Comparison of ENCODE assay signal across 26 cellular contexts in the genomic region with DNA sequence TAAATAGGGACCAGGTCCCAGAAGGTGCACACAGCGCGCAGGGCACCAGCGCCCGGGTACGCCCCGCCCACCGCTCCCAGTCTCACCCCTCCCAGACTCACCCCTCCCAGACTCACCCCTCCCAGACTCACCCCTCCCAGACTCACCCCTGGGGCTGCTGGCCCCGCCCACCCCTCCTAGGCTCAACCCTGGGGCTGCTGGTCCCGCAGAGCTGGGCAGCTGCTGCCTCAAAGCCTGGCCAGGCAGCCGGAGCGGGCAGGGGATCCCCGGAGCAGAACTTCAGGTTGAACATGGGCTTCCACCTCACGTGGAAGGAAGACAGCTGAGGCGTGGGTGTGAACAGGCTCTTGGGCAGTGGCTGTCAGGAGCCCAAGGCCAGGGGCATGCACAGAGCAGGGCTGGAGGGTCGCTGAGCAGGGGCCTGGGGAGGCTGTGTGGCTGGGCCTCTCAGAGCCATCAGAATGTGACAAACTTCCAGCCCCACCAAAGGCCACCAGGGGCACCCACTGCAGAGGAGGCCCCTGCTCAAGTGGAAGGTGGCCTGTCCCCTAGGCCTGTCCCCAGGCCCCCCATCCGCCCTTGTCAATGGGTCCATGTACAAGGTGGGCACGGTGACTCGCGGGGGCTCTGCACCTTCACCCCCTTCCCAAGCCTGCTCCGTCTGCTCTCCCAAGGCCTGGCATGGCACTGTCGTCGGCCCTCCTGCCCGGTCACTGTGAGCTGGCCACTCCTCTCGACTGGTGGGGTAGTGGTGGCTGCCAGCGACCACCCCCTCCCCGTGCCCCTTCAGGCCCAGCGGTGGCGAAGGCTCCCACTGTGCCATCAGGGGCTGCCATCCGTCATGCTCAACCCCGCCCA. TPM values are rescaled to one million over a fixed set of nuclear protein-coding genes. Genes with fewer than 3 reads are reported as not detected.
DNase-seq lines count a peak whose midpoint lies in the region; ATAC-seq, FAIRE-seq and TF ChIP-seq lines count a peak whose summit lies in the region.
"Had no signal": no experiment of that assay in that cellular context is flagged by ENCODE, and none has a peak within 500 bp of the region (broad histone marks: within the 10 kb centered on the region; RNA-seq: fewer than 3 reads in every experiment).

No MANE protein-coding gene starts in this region.

- H3K27me3 Mint-ChIP-seq in HFFc6 (ENCODE audit: insufficient read depth): peaks cover 27% of the 10 kb centered on the region
- H3K27me3 Mint-ChIP-seq: activated T-helper 17 cell treated with anti-CD3 and anti-CD28 coated beads, Interleukin-2, amount 50 U/mL, for 72 hours had no signal

- H3K9me2 ChIP-seq in PC-3 (replicated peaks; ENCODE audit: low read length) (no peaks in the 10 kb centered on the region), PC-9 (ENCODE audit: insufficient read depth) (no peaks in the 10 kb centered on the region)

- H2AFZ ChIP-seq in PC-3 (ENCODE audit: low read length) (no peak overlapping the region), HepG2 (ENCODE audit: low read length) (no peak overlapping the region), PC-9 (no peak overlapping the region)

- H4K20me1 ChIP-seq in PC-3 (ENCODE audit: low read length) (no peaks in the 10 kb centered on the region), HepG2 (ENCODE audit: insufficient read depth, low read length) (no peaks in the 10 kb centered on the region), PC-9 (ENCODE audit: insufficient read depth) (no peaks in the 10 kb centered on the region; the same call in 1 of the 2 replicates)

- DNase-seq in HFFc6 (no peak), PC-3 (no peak), HepG2 (ENCODE audit: low spot score) (no peak), small intestine (peak; percentile 19), glomerular visceral epithelial cell (ENCODE audit: extremely low spot score) (no peak), PC-9 (no peak)
- DNase-seq: activated B cell treated with CpG ODN at 0.5 μM for 24 hours; activated CD4-positive, alpha-beta T cell treated with anti-CD3 and anti-CD28 coated beads, Interleukin-2, amount 50 U/mL, for 48 hours; activated CD8-positive, alpha-beta memory T cell treated with anti-CD3 and anti-CD28 coated beads, Interleukin-2, amount 50 U/mL, for 4 hours; activated naive CD8-positive, alpha-beta T cell treated with anti-CD3 and anti-CD28 coated beads for 36 hours; left cardiac atrium; mesendoderm; naive thymus-derived CD8-positive, alpha-beta T cell; NCI-H1105 treated with DMSO at 0.1 percent for 48 hours; NCI-H2029 treated with DMSO at 0.1 percent for 48 hours; retina; RPMI8226; stimulated activated CD4-positive, alpha-beta T cell treated with anti-CD3 and anti-CD28 coated beads, Interleukin-4, amount 100 ng/mL, for 4 hours; stimulated activated naive CD4-positive, alpha-beta T cell treated with Interleukin-2 at 50 U/mL for 16 hours; testis; uterus had no signal

- no peaks in the 10 kb centered on the region; the same call in 1 of the 2 replicates for H3K4me1 Mint-ChIP-seq in HFFc6 (ENCODE audit: low read depth)
- H3K4me1 Mint-ChIP-seq: activated B cell treated with CpG ODN at 0.5 μM for 24 hours; activated naive CD8-positive, alpha-beta T cell treated with anti-CD3 and anti-CD28 coated beads for 36 hours; activated T-helper 17 cell treated with anti-CD3 and anti-CD28 coated beads, Interleukin-2, amount 50 U/mL, for 72 hours; central memory CD8-positive, alpha-beta T cell; naive thymus-derived CD8-positive, alpha-beta T cell had no signal

- TF ChIP-seq CTCF in HFFc6 (IDR thresholded peaks at IDR 0.05) (peak; percentile 25; the same call in 1 of the 2 replicates), PC-3 (conservative IDR thresholded peaks at IDR 0.05; ENCODE audit: low read depth, low read length) (no peak), HepG2 (CRISPR knock-in tag; IDR thresholded peaks at IDR 0.05) (no peak), PC-9 (conservative IDR thresholded peaks at IDR 0.05) (no peak)

- no peak overlapping the region for H3K4me3 ChIP-seq in PC-3 (ENCODE audit: low read length)
- no peak overlapping the region for H3K4me3 ChIP-seq in HepG2 (replicated peaks in 1 of 3; ENCODE audit: insufficient read depth in 1 of 3, low read depth in 2 of 3, low read length in 3 of 3)
- H3K4me3 ChIP-seq in small intestine (ENCODE audit: low read depth in 1 of 2, low read length in 2 of 2): no peak overlapping the region
- no peak overlapping the region for H3K4me3 ChIP-seq in PC-9
- H3K4me3 ChIP-seq: testis, uterus had no signal

- H3K4me2 ChIP-seq in PC-3 (ENCODE audit: low read length) (no peak overlapping the region), HepG2 (ENCODE audit: low read depth, low read length) (peak overlapping the region; percentile 7; the same call in 1 of the 2 replicates), PC-9 (no peak overlapping the region)

- H3F3A ChIP-seq in PC-3 (ENCODE audit: low read length, unreplicated experiment) (no peaks in the 10 kb centered on the region), PC-9 (ENCODE audit: insufficient read depth, low read depth) (no peaks in the 10 kb centered on the region)

- intact Hi-C loops in PC-3 (cut with micrococcal nuclease): no loop called here
- intact Hi-C loops in HepG2 (cut with micrococcal nuclease; ENCODE audit: unreplicated experiment): no loop called here
- intact Hi-C loops in PC-9 (cut with micrococcal nuclease; ENCODE audit: unreplicated experiment): no loop called here

- CTCF ChIA-PET in PC-3 (lab: Charles Lee) (no interaction called here), HepG2 (lab: Yijun Ruan, JAX; ENCODE audit: low intra/inter-chr PET ratio, low total read pairs) (no interaction called here), PC-9 (lab: Charles Lee) (no interaction called here)

- WGBS in HepG2 (ENCODE audit: low lambda C conversion rate): 74% methylated on average over 10 of the region's 30 CpGs
- 58 to 81% (median 76%) methylated on average over 23 to 30 of the region's 30 CpGs for WGBS in small intestine, 3 donors

- no peaks in the 10 kb centered on the region for H3K79me2 ChIP-seq in PC-3 (ENCODE audit: low read length)
- no peaks in the 10 kb centered on the region for H3K79me2 ChIP-seq in HepG2 (ENCODE audit: insufficient read depth, low read length)
- H3K79me2 ChIP-seq in PC-9 (ENCODE audit: low read depth): no peaks in the 10 kb centered on the region

- no peak overlapping the region for H3K4me3 Mint-ChIP-seq in HFFc6
- H3K4me3 Mint-ChIP-seq: activated B cell treated with CpG ODN at 0.5 μM for 24 hours; activated naive CD8-positive, alpha-beta T cell treated with anti-CD3 and anti-CD28 coated beads for 36 hours; activated T-helper 17 cell treated with anti-CD3 and anti-CD28 coated beads, Interleukin-2, amount 50 U/mL, for 72 hours; central memory CD8-positive, alpha-beta T cell; naive thymus-derived CD8-positive, alpha-beta T cell had no signal

- H3K9ac ChIP-seq in PC-3 (ENCODE audit: low read length): no peak overlapping the region
- no peak overlapping the region for H3K9ac ChIP-seq in HepG2 (ENCODE audit: insufficient read depth, low read depth, low read length)

- FAIRE-seq in HepG2 (lab: Jason Lieb, UNC) (no peak), small intestine (lab: Jason Lieb, UNC) (no peak)
- FAIRE-seq: astrocyte, GM12891 had no signal

- H3K27ac ChIP-seq in PC-3 (ENCODE audit: low read length) (no peak overlapping the region), HepG2 (ENCODE audit: extremely low read length, insufficient read depth, low read length) (no peak overlapping the region), small intestine (ENCODE audit: low read depth in 1 of 2, low read length in 1 of 2) (no peak overlapping the region), PC-9 (no peak overlapping the region)
- H3K27ac ChIP-seq: testis, uterus had no signal

- BruUV-seq in PC-3 (replicated peaks; lab: Mats Ljungman, UMichigan) (no TSS peak), HepG2 (replicated peaks; lab: Mats Ljungman, UMichigan) (no TSS peak), PC-9 (replicated peaks; lab: Mats Ljungman, UMichigan) (no TSS peak)

- H3K27me3 ChIP-seq in PC-3 (ENCODE audit: low read length) (no peaks in the 10 kb centered on the region), HepG2 (ENCODE audit: control insufficient read depth in 1 of 2, insufficient read depth in 2 of 2, low read length in 2 of 2) (peaks cover 6 to 55% of the 10 kb centered on the region in 2 experiments; a peak in 4 of 5 replicates), small intestine (ENCODE audit: control insufficient read depth in 2 of 2, insufficient read depth in 2 of 2, low read length in 2 of 2) (peaks cover 0 to 2% of the 10 kb centered on the region in 2 donors), PC-9 (ENCODE audit: insufficient read depth, low read depth) (no peaks in the 10 kb centered on the region)
- H3K27me3 ChIP-seq: testis, uterus had no signal

- no peaks in the 10 kb centered on the region for H3K9me3 ChIP-seq in PC-3 (ENCODE audit: low read length)
- H3K9me3 ChIP-seq in HepG2 (ENCODE audit: low read length): no peaks in the 10 kb centered on the region
- no peaks in the 10 kb centered on the region for H3K9me3 ChIP-seq in small intestine (ENCODE audit: control insufficient read depth, low read depth)
- no peaks in the 10 kb centered on the region for H3K9me3 ChIP-seq in PC-9 (ENCODE audit: insufficient read depth, low read depth)
- H3K9me3 ChIP-seq: testis, uterus had no signal

- H3K4me1 ChIP-seq in PC-3 (ENCODE audit: insufficient read depth, low read length): no peaks in the 10 kb centered on the region
- peaks cover 40% of the 10 kb centered on the region for H3K4me1 ChIP-seq in HepG2 (ENCODE audit: insufficient read depth, low read length)
- H3K4me1 ChIP-seq in small intestine (ENCODE audit: control insufficient read depth in 2 of 2, insufficient read depth in 1 of 2, low read depth in 1 of 2, low read length in 1 of 2): no peaks in the 10 kb centered on the region
- no peaks in the 10 kb centered on the region; the same call in 1 of the 2 replicates for H3K4me1 ChIP-seq in PC-9 (replicated peaks; ENCODE audit: insufficient read depth)
- H3K4me1 ChIP-seq: uterus had no signal

- no peak overlapping the region for H3K27ac Mint-ChIP-seq in HFFc6
- H3K27ac Mint-ChIP-seq: activated B cell treated with CpG ODN at 0.5 μM for 24 hours; activated naive CD8-positive, alpha-beta T cell treated with anti-CD3 and anti-CD28 coated beads for 36 hours; activated T-helper 17 cell treated with anti-CD3 and anti-CD28 coated beads, Interleukin-2, amount 50 U/mL, for 72 hours had no signal

- no peaks in the 10 kb centered on the region for H3K9me3 Mint-ChIP-seq in HFFc6
- H3K9me3 Mint-ChIP-seq: activated B cell treated with CpG ODN at 0.5 μM for 24 hours; activated naive CD8-positive, alpha-beta T cell treated with anti-CD3 and anti-CD28 coated beads for 36 hours; activated T-helper 17 cell treated with anti-CD3 and anti-CD28 coated beads, Interleukin-2, amount 50 U/mL, for 72 hours; central memory CD8-positive, alpha-beta T cell; naive thymus-derived CD8-positive, alpha-beta T cell had no signal

- POLR2A ChIA-PET in PC-3 (lab: Charles Lee; ENCODE audit: unreplicated experiment) (no interaction called here), HepG2 (lab: Yijun Ruan, JAX) (interaction anchor here (1.4 kb wide), 1 partner anchor 31 kb away, joined by 3 read pairs; no protein-coding TSS in a partner anchor), PC-9 (lab: Charles Lee; ENCODE audit: unreplicated experiment) (no interaction called here)

- no peaks in the 10 kb centered on the region for H3K36me3 ChIP-seq in PC-3 (ENCODE audit: low read depth, low read length)
- H3K36me3 ChIP-seq in HepG2 (replicated peaks in 1 of 2; ENCODE audit: control insufficient read depth in 1 of 2, insufficient read depth in 2 of 2, low read length in 2 of 2): no peaks in the 10 kb centered on the region
- H3K36me3 ChIP-seq in small intestine (ENCODE audit: control insufficient read depth in 2 of 2, insufficient read depth in 2 of 2, low read length in 2 of 2): no peaks in the 10 kb centered on the region
- no peaks in the 10 kb centered on the region for H3K36me3 ChIP-seq in PC-9 (ENCODE audit: low read depth)
- H3K36me3 ChIP-seq: uterus had no signal

- no peak for TF ChIP-seq POLR2A in HepG2 (IDR thresholded peaks at IDR 0.05; ENCODE audit: insufficient read depth in 1 of 2, low read depth in 2 of 2, low read length in 2 of 2)

- TF ChIP-seq EP300 in HepG2 (IDR thresholded peaks at IDR 0.05; ENCODE audit: low read depth in 2 of 2, low read length in 2 of 2) (no peak), HepG2 (CRISPR knock-in tag; IDR thresholded peaks at IDR 0.05; ENCODE audit: borderline replicate concordance) (no peak)

- 0 out of 2 replicates have a peak, but pooled peaks have one; percentile 23 for ATAC-seq in PC-3
- ATAC-seq in HepG2: peak; percentile 65
- ATAC-seq in HG03097 (IDR thresholded peaks at IDR 0.05; ENCODE audit: low FRiP score, unreplicated experiment): no peak
- ATAC-seq: activated T-helper 17 cell treated with anti-CD3 and anti-CD28 coated beads, Interleukin-2, amount 50 U/mL, for 72 hours; naive thymus-derived CD8-positive, alpha-beta T cell had no signal

- in situ Hi-C loops in HepG2 (cut with HindIII; ENCODE audit: extremely low pct_ligation_motif_present, low pct_unique_long_range_greater_than_20kb): no loop called here

- TF ChIP-seq RAD21 in HepG2 (CRISPR knock-in tag; IDR thresholded peaks at IDR 0.05): no peak

- H3K36me3 Mint-ChIP-seq in HFFc6 (ENCODE audit: low read depth): no peaks in the 10 kb centered on the region
- H3K36me3 Mint-ChIP-seq: activated naive CD8-positive, alpha-beta T cell treated with anti-CD3 and anti-CD28 coated beads for 36 hours; naive thymus-derived CD8-positive, alpha-beta T cell had no signal

RNA-seq across cellular contexts. Expression of gene SUMO3, which starts 20.4 kb away (rescaled TPM):
- 100 to 1,000 TPM; 116 to 160 (median 147) TPM for total RNA-seq in HFFc6 (2021; fragmentation: NEBNext Ultra II Directional; extraction: Animal tissue kit (Norgen Biotek cat#: 25700))
- 242 and 290 TPM in 2 replicates for total RNA-seq in PC-3 (2014; rRNA removed)
- total RNA-seq in HepG2 (2016; rRNA removed; fragmentation: Illumina TruSeq; extraction: Trizol): 92.4 and 111 TPM in 2 replicates
- total RNA-seq in HepG2 (2016; cell fraction: cytosol; rRNA removed; fragmentation: Illumina TruSeq; extraction: Trizol; ENCODE audit: low read depth): 75.4 and 89.7 TPM in 2 replicates
- total RNA-seq in HepG2 (2016; cell fraction: insoluble cytoplasmic fraction; rRNA removed; fragmentation: Illumina TruSeq; extraction: Trizol): 95.7 and 103 TPM in 2 replicates
- total RNA-seq in HepG2 (2016; cell fraction: membrane; rRNA removed; fragmentation: Illumina TruSeq; extraction: Trizol): 169 and 187 TPM in 2 replicates
- total RNA-seq in HepG2 (2016; cell fraction: nucleus; rRNA removed; fragmentation: Illumina TruSeq; extraction: Trizol): 37.2 and 43.4 TPM in 2 replicates
- 46.6 and 51.4 TPM in 2 replicates for polyA plus RNA-seq in HepG2 (2011; rRNA removed)
- 69.8 and 78.7 TPM in 2 replicates for polyA plus RNA-seq in HepG2 (2011; cell fraction: cytosol; rRNA removed)
- 23.1 and 24.9 TPM in 2 replicates for polyA plus RNA-seq in HepG2 (2011; cell fraction: nucleus; rRNA removed)
- polyA plus RNA-seq in HepG2 (2012): 80.3 and 83.9 TPM in 2 replicates
- polyA plus RNA-seq in HepG2 (2016; cell fraction: cytosol; fragmentation: Illumina TruSeq; extraction: Trizol; ENCODE audit: low read depth): 129 and 158 TPM in 2 replicates
- polyA plus RNA-seq in HepG2 (2016; cell fraction: insoluble cytoplasmic fraction; fragmentation: Illumina TruSeq; extraction: Trizol; ENCODE audit: low read depth): 154 and 159 TPM in 2 replicates
- polyA plus RNA-seq in HepG2 (2016; cell fraction: membrane; fragmentation: Illumina TruSeq; extraction: Trizol; ENCODE audit: low read depth): 228 and 251 TPM in 2 replicates
- 69.6 and 74.5 TPM in 2 replicates for polyA plus RNA-seq in HepG2 (2016; cell fraction: nucleus; fragmentation: Illumina TruSeq; extraction: Trizol; ENCODE audit: insufficient read depth, low read depth)
- polyA minus RNA-seq in HepG2 (2011; rRNA and poly(A)+ RNA removed; ENCODE audit: low replicate concordance): 52.3 and 76.3 TPM in 2 replicates
- polyA minus RNA-seq in HepG2 (2011; cell fraction: cytosol; rRNA and poly(A)+ RNA removed): 36.4 and 40.4 TPM in 2 replicates
- polyA minus RNA-seq in HepG2 (2011; cell fraction: nucleus; rRNA and poly(A)+ RNA removed): 19.8 and 23.2 TPM in 2 replicates
- 10 to 100 TPM; 70.8 to 78.6 (median 76.0) TPM for polyA plus RNA-seq in small intestine
- 79.6 and 81.5 TPM in 2 replicates for total RNA-seq in PC-9 (2021)

RNA-seq across cellular contexts. Expression of gene PTTG1IP, which starts 35.2 kb away (rescaled TPM):
- 100 to 1,000 TPM; 241 to 290 (median 277) TPM for total RNA-seq in HFFc6 (2021; fragmentation: NEBNext Ultra II Directional; extraction: Animal tissue kit (Norgen Biotek cat#: 25700))
- total RNA-seq in PC-3 (2014; rRNA removed) (330 and 455 TPM in 2 replicates), HepG2 (2016; rRNA removed; fragmentation: Illumina TruSeq; extraction: Trizol) (89.4 and 161 TPM in 2 replicates), PC-9 (2021) (162 and 174 TPM in 2 replicates)
- total RNA-seq in HepG2 (2016; cell fraction: cytosol; rRNA removed; fragmentation: Illumina TruSeq; extraction: Trizol; ENCODE audit: low read depth): 42.7 and 52.7 TPM in 2 replicates
- total RNA-seq in HepG2 (2016; cell fraction: insoluble cytoplasmic fraction; rRNA removed; fragmentation: Illumina TruSeq; extraction: Trizol): 93.0 and 159 TPM in 2 replicates
- total RNA-seq in HepG2 (2016; cell fraction: membrane; rRNA removed; fragmentation: Illumina TruSeq; extraction: Trizol): 72.6 and 73.1 TPM in 2 replicates
- total RNA-seq in HepG2 (2016; cell fraction: nucleus; rRNA removed; fragmentation: Illumina TruSeq; extraction: Trizol): 137 and 161 TPM in 2 replicates
- polyA plus RNA-seq in HepG2 (2011; rRNA removed) (700 and 734 TPM in 2 replicates), small intestine (100 to 1,000 TPM; 116 to 128 (median 128) TPM)
- 548 and 662 TPM in 2 replicates for polyA plus RNA-seq in HepG2 (2011; cell fraction: cytosol; rRNA removed)
- 529 and 555 TPM in 2 replicates for polyA plus RNA-seq in HepG2 (2011; cell fraction: nucleus; rRNA removed)
- 435 and 453 TPM in 2 replicates for polyA plus RNA-seq in HepG2 (2012)
- 22.2 and 24.3 TPM in 2 replicates for polyA plus RNA-seq in HepG2 (2016; cell fraction: cytosol; fragmentation: Illumina TruSeq; extraction: Trizol; ENCODE audit: low read depth)
- 90.0 and 95.3 TPM in 2 replicates for polyA plus RNA-seq in HepG2 (2016; cell fraction: insoluble cytoplasmic fraction; fragmentation: Illumina TruSeq; extraction: Trizol; ENCODE audit: low read depth)
- 47.9 and 49.9 TPM in 2 replicates for polyA plus RNA-seq in HepG2 (2016; cell fraction: membrane; fragmentation: Illumina TruSeq; extraction: Trizol; ENCODE audit: low read depth)
- 267 and 281 TPM in 2 replicates for polyA plus RNA-seq in HepG2 (2016; cell fraction: nucleus; fragmentation: Illumina TruSeq; extraction: Trizol; ENCODE audit: insufficient read depth, low read depth)
- 110 and 581 TPM in 2 replicates for polyA minus RNA-seq in HepG2 (2011; rRNA and poly(A)+ RNA removed; ENCODE audit: low replicate concordance)
- polyA minus RNA-seq in HepG2 (2011; cell fraction: cytosol; rRNA and poly(A)+ RNA removed): 491 and 595 TPM in 2 replicates
- polyA minus RNA-seq in HepG2 (2011; cell fraction: nucleus; rRNA and poly(A)+ RNA removed): 203 and 242 TPM in 2 replicates

RNA-seq across cellular contexts. Expression of gene UBE2G2, which starts 36.6 kb away (rescaled TPM):
- 10 to 100 TPM; 53.5 to 73.3 (median 61.0) TPM for total RNA-seq in HFFc6 (2021; fragmentation: NEBNext Ultra II Directional; extraction: Animal tissue kit (Norgen Biotek cat#: 25700))
- total RNA-seq in PC-3 (2014; rRNA removed) (159 and 189 TPM in 2 replicates), HepG2 (2016; rRNA removed; fragmentation: Illumina TruSeq; extraction: Trizol) (55.4 and 62.0 TPM in 2 replicates), PC-9 (2021) (51.9 and 52.7 TPM in 2 replicates)
- 6.2 and 7.8 TPM in 2 replicates for total RNA-seq in HepG2 (2016; cell fraction: cytosol; rRNA removed; fragmentation: Illumina TruSeq; extraction: Trizol; ENCODE audit: low read depth)
- total RNA-seq in HepG2 (2016; cell fraction: insoluble cytoplasmic fraction; rRNA removed; fragmentation: Illumina TruSeq; extraction: Trizol): 55.6 and 59.2 TPM in 2 replicates
- total RNA-seq in HepG2 (2016; cell fraction: membrane; rRNA removed; fragmentation: Illumina TruSeq; extraction: Trizol): 24.1 and 25.4 TPM in 2 replicates
- total RNA-seq in HepG2 (2016; cell fraction: nucleus; rRNA removed; fragmentation: Illumina TruSeq; extraction: Trizol): 58.4 and 64.5 TPM in 2 replicates
- polyA plus RNA-seq in HepG2 (2011; rRNA removed) (92.0 and 106 TPM in 2 replicates), small intestine (10 to 100 TPM; 30.0 to 40.5 (median 37.0) TPM)
- 65.4 and 70.1 TPM in 2 replicates for polyA plus RNA-seq in HepG2 (2011; cell fraction: cytosol; rRNA removed)
- 159 and 211 TPM in 2 replicates for polyA plus RNA-seq in HepG2 (2011; cell fraction: nucleus; rRNA removed)
- polyA plus RNA-seq in HepG2 (2012): 63.5 and 84.4 TPM in 2 replicates
- polyA plus RNA-seq in HepG2 (2016; cell fraction: cytosol; fragmentation: Illumina TruSeq; extraction: Trizol; ENCODE audit: low read depth): 6.2 and 8.1 TPM in 2 replicates
- polyA plus RNA-seq in HepG2 (2016; cell fraction: insoluble cytoplasmic fraction; fragmentation: Illumina TruSeq; extraction: Trizol; ENCODE audit: low read depth): 70.2 and 76.6 TPM in 2 replicates
- 18.6 and 20.2 TPM in 2 replicates for polyA plus RNA-seq in HepG2 (2016; cell fraction: membrane; fragmentation: Illumina TruSeq; extraction: Trizol; ENCODE audit: low read depth)
- polyA plus RNA-seq in HepG2 (2016; cell fraction: nucleus; fragmentation: Illumina TruSeq; extraction: Trizol; ENCODE audit: insufficient read depth, low read depth): 135 and 144 TPM in 2 replicates
- 53.7 and 134 TPM in 2 replicates for polyA minus RNA-seq in HepG2 (2011; rRNA and poly(A)+ RNA removed; ENCODE audit: low replicate concordance)
- 25.8 and 27.2 TPM in 2 replicates for polyA minus RNA-seq in HepG2 (2011; cell fraction: cytosol; rRNA and poly(A)+ RNA removed)
- 110 and 138 TPM in 2 replicates for polyA minus RNA-seq in HepG2 (2011; cell fraction: nucleus; rRNA and poly(A)+ RNA removed)
